Comparison of ENCODE assay signal across 1 cellular context in the genomic region with DNA sequence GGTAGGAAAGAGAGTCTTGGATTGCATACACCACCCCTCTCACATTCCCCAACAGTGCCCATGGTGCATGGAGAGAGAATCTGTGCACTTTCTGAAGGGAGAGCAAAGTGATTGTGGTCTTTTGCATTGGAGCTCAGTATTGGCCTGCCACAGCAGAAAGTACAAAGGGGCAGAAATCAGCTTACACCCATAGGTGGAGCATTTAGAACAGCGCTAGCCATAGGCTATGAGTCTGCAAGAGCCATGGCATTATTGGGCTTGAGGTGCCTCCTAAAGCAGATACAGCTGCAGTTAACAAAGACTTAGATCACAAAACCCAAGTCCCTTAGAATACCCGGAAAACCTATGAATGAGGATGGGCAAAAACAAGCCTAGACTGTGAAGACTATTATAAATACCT.
TF ChIP-seq lines count a peak whose summit lies in the region.

No MANE protein-coding gene starts in this region.

TF ChIP-seq in HCT116, 20 proteins besides CTCF, POLR2A, EP300 and RAD21 (continued from another document):
- TF ChIP-seq, protein P1, sequence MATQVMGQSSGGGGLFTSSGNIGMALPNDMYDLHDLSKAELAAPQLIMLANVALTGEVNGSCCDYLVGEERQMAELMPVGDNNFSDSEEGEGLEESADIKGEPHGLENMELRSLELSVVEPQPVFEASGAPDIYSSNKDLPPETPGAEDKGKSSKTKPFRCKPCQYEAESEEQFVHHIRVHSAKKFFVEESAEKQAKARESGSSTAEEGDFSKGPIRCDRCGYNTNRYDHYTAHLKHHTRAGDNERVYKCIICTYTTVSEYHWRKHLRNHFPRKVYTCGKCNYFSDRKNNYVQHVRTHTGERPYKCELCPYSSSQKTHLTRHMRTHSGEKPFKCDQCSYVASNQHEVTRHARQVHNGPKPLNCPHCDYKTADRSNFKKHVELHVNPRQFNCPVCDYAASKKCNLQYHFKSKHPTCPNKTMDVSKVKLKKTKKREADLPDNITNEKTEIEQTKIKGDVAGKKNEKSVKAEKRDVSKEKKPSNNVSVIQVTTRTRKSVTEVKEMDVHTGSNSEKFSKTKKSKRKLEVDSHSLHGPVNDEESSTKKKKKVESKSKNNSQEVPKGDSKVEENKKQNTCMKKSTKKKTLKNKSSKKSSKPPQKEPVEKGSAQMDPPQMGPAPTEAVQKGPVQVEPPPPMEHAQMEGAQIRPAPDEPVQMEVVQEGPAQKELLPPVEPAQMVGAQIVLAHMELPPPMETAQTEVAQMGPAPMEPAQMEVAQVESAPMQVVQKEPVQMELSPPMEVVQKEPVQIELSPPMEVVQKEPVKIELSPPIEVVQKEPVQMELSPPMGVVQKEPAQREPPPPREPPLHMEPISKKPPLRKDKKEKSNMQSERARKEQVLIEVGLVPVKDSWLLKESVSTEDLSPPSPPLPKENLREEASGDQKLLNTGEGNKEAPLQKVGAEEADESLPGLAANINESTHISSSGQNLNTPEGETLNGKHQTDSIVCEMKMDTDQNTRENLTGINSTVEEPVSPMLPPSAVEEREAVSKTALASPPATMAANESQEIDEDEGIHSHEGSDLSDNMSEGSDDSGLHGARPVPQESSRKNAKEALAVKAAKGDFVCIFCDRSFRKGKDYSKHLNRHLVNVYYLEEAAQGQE (IDR thresholded peaks at IDR 0.05; ENCODE audit: low read depth): no peak
- TF ChIP-seq ZNF274 (IDR thresholded peaks at IDR 0.05; ENCODE audit: low read depth, low read length): no peak
